8 cellular contexts compared by ENCODE assay signal in genomic region chr17:82424001-82424862, GRCh38. TPM values are rescaled to one million over a fixed set of nuclear protein-coding genes. Genes with fewer than 3 reads are reported as not detected.
DNase-seq lines count a peak whose midpoint lies in the region; ATAC-seq, FAIRE-seq and TF ChIP-seq lines count a peak whose summit lies in the region.

No MANE protein-coding gene starts in this region.

- H2AFZ ChIP-seq in HepG2 (ENCODE audit: low read length) = no peak overlapping the region

- H3K9me3 ChIP-seq in HAP-1 (no peaks in the 10 kb centered on the region), HepG2 (ENCODE audit: low read length) (peaks cover 9% of the 10 kb centered on the region), stomach (peaks cover 0 to 7% (median 3%) of the 10 kb centered on the region in 4 donors)

- TF ChIP-seq RAD21 in HepG2 (CRISPR knock-in tag; IDR thresholded peaks at IDR 0.05) = peak; percentile 52; the same call in 1 of the 2 replicates

- peaks cover 2% of the 10 kb centered on the region for H3K79me2 ChIP-seq in HepG2 (ENCODE audit: insufficient read depth, low read length)

- H3K27ac ChIP-seq in HepG2 (ENCODE audit: extremely low read length, insufficient read depth, low read length) (no peak overlapping the region), stomach (no peak overlapping the region)

- POLR2A ChIA-PET in HepG2 (lab: Yijun Ruan, JAX) = no interaction called here

- H3K36me3 ChIP-seq in HAP-1 (replicated peaks) = no peaks in the 10 kb centered on the region; the same call in 1 of the 2 replicates
- peaks cover 2 to 19% of the 10 kb centered on the region in 2 experiments; a peak in 3 of 5 replicates for H3K36me3 ChIP-seq in HepG2 (replicated peaks in 1 of 2; ENCODE audit: control insufficient read depth in 1 of 2, insufficient read depth in 2 of 2, low read length in 2 of 2)
- peaks cover 10 to 43% (median 22%) of the 10 kb centered on the region in 4 donors for H3K36me3 ChIP-seq in stomach

- no TSS peak for BruUV-seq in HepG2 (replicated peaks; lab: Mats Ljungman, UMichigan)

- TF ChIP-seq CTCF in astrocyte of the cerebellum (IDR thresholded peaks at IDR 0.05; ENCODE audit: low read depth, low read length, missing control alignments) (peak; percentile 68), HepG2 (CRISPR knock-in tag; IDR thresholded peaks at IDR 0.05) (peak; percentile 69), stomach (IDR thresholded peaks at IDR 0.05) (peak in 2 of 7 experiments; percentile 60 to 62)

- no peaks in the 10 kb centered on the region; the same call in 1 of the 2 replicates for H4K20me1 ChIP-seq in HepG2 (ENCODE audit: insufficient read depth, low read length)

- H3K27me3 ChIP-seq in HAP-1 (ENCODE audit: low read depth) (no peaks in the 10 kb centered on the region), HepG2 (ENCODE audit: control insufficient read depth in 1 of 2, insufficient read depth in 2 of 2, low read length in 2 of 2) (no peaks in the 10 kb centered on the region), stomach (no peaks in the 10 kb centered on the region)

- H3K4me2 ChIP-seq in HepG2 (ENCODE audit: low read depth, low read length) = no peak overlapping the region

- TF ChIP-seq EP300 in HepG2 (IDR thresholded peaks at IDR 0.05; ENCODE audit: low read depth in 2 of 2, low read length in 2 of 2) (no peak), HepG2 (CRISPR knock-in tag; IDR thresholded peaks at IDR 0.05; ENCODE audit: borderline replicate concordance) (no peak), stomach (IDR thresholded peaks at IDR 0.05) (no peak)

- in situ Hi-C loops in HAP-1 (cut with MboI; ENCODE audit: low sequenced_read_pairs) = no loop called here
- in situ Hi-C loops in astrocyte of the cerebellum (cut with HindIII; ENCODE audit: low sequenced_read_pairs) = no loop called here
- in situ Hi-C loops in HepG2 (cut with HindIII; ENCODE audit: extremely low pct_ligation_motif_present, low pct_unique_long_range_greater_than_20kb) = no loop called here

- CTCF ChIA-PET in HepG2 (lab: Yijun Ruan, JAX; ENCODE audit: low intra/inter-chr PET ratio, low total read pairs) = interaction anchor here (0.6 to 2.3 kb wide), 2 partner anchors 67 to 72 kb away, joined by 3 to 17 read pairs; no protein-coding TSS in a partner anchor

- intact Hi-C loops in HepG2 (cut with micrococcal nuclease; ENCODE audit: unreplicated experiment) = loop anchor here (2.0 kb wide), 1 partner anchor 71 kb away; no protein-coding TSS in a partner anchor
- intact Hi-C loops in stomach (cut with DNase I; ENCODE audit: low total_unique reads) = no loop called here

- peaks cover 2% of the 10 kb centered on the region; the same call in 1 of the 2 replicates for H3K4me1 ChIP-seq in HAP-1
- H3K4me1 ChIP-seq in HepG2 (ENCODE audit: insufficient read depth, low read length) = peaks cover 11% of the 10 kb centered on the region
- peaks cover 0 to 11% (median 6%) of the 10 kb centered on the region in 4 donors for H3K4me1 ChIP-seq in stomach

- peak; percentile 60 for FAIRE-seq in HepG2 (lab: Jason Lieb, UNC)

- TF ChIP-seq POLR2A in HepG2 (IDR thresholded peaks at IDR 0.05; ENCODE audit: insufficient read depth in 1 of 2, low read depth in 2 of 2, low read length in 2 of 2) = no peak
- TF ChIP-seq POLR2A in stomach (IDR thresholded peaks at IDR 0.05) = no peak

- ATAC-seq in HepG2 (peak; percentile 78), GM19463 (IDR thresholded peaks at IDR 0.05; ENCODE audit: unreplicated experiment) (no peak), HG02981 (IDR thresholded peaks at IDR 0.05; ENCODE audit: unreplicated experiment) (no peak)

- 86% methylated on average over 25 of the region's 25 CpGs for WGBS in HepG2 (ENCODE audit: low lambda C conversion rate)
- WGBS in stomach, 5 donors = 83 to 87% (median 86%) methylated on average over 25 of the region's 25 CpGs

- no peak overlapping the region for H3K9ac ChIP-seq in HepG2 (ENCODE audit: insufficient read depth, low read depth, low read length)

- no peak overlapping the region for H3K4me3 ChIP-seq in HAP-1
- no peak overlapping the region for H3K4me3 ChIP-seq in astrocyte of the cerebellum (ENCODE audit: low read depth, low read length)
- no peak overlapping the region for H3K4me3 ChIP-seq in HepG2 (replicated peaks in 1 of 3; ENCODE audit: insufficient read depth in 1 of 3, low read depth in 2 of 3, low read length in 3 of 3)
- no peak overlapping the region for H3K4me3 ChIP-seq in stomach

- DNase-seq in AG20443 (ENCODE audit: low spot score) (peak; percentile 61), HAP-1 (ENCODE audit: low spot score in 2 of 2) (peak; percentile 22 to 73), SKM-1 treated with dmso at 0.1 percent for 144 hours (lab: John Stamatoyannopoulos, UW; ENCODE audit: unreplicated experiment) (peak; percentile 64), astrocyte of the cerebellum (ENCODE audit: low read depth) (no peak), HepG2 (ENCODE audit: low spot score) (peak; percentile 72), stomach (peak; percentile 45)

RNA-seq across cellular contexts. Expression of gene OGFOD3, which starts 5.8 kb away (rescaled TPM):
- 19.3 and 42.1 TPM in 2 replicates for total RNA-seq in HepG2 (2016; rRNA removed; fragmentation: Illumina TruSeq; extraction: Trizol)
- total RNA-seq in HepG2 (2016; cell fraction: cytosol; rRNA removed; fragmentation: Illumina TruSeq; extraction: Trizol; ENCODE audit: low read depth) = 44.1 and 48.5 TPM in 2 replicates
- total RNA-seq in HepG2 (2016; cell fraction: insoluble cytoplasmic fraction; rRNA removed; fragmentation: Illumina TruSeq; extraction: Trizol) = 18.4 and 43.0 TPM in 2 replicates
- 47.3 and 50.8 TPM in 2 replicates for total RNA-seq in HepG2 (2016; cell fraction: membrane; rRNA removed; fragmentation: Illumina TruSeq; extraction: Trizol)
- 29.1 and 32.9 TPM in 2 replicates for total RNA-seq in HepG2 (2016; cell fraction: nucleus; rRNA removed; fragmentation: Illumina TruSeq; extraction: Trizol)
- polyA plus RNA-seq in HepG2 (2011; rRNA removed) = 40.0 and 48.0 TPM in 2 replicates
- polyA plus RNA-seq in HepG2 (2011; cell fraction: cytosol; rRNA removed) = 45.1 and 55.2 TPM in 2 replicates
- 42.8 and 53.8 TPM in 2 replicates for polyA plus RNA-seq in HepG2 (2011; cell fraction: nucleus; rRNA removed)
- polyA plus RNA-seq in HepG2 (2012) = 30.1 and 30.6 TPM in 2 replicates
- 22.8 and 30.9 TPM in 2 replicates for polyA plus RNA-seq in HepG2 (2016; cell fraction: cytosol; fragmentation: Illumina TruSeq; extraction: Trizol; ENCODE audit: low read depth)
- 20.3 and 20.6 TPM in 2 replicates for polyA plus RNA-seq in HepG2 (2016; cell fraction: insoluble cytoplasmic fraction; fragmentation: Illumina TruSeq; extraction: Trizol; ENCODE audit: low read depth)
- polyA plus RNA-seq in HepG2 (2016; cell fraction: membrane; fragmentation: Illumina TruSeq; extraction: Trizol; ENCODE audit: low read depth) = 24.3 and 28.8 TPM in 2 replicates
- polyA plus RNA-seq in HepG2 (2016; cell fraction: nucleus; fragmentation: Illumina TruSeq; extraction: Trizol; ENCODE audit: insufficient read depth, low read depth) = 57.8 and 59.9 TPM in 2 replicates
- polyA minus RNA-seq in HepG2 (2011; rRNA and poly(A)+ RNA removed; ENCODE audit: low replicate concordance) = 17.2 and 64.0 TPM in 2 replicates
- 31.0 and 31.1 TPM in 2 replicates for polyA minus RNA-seq in HepG2 (2011; cell fraction: cytosol; rRNA and poly(A)+ RNA removed)
- 16.2 and 18.9 TPM in 2 replicates for polyA minus RNA-seq in HepG2 (2011; cell fraction: nucleus; rRNA and poly(A)+ RNA removed)
- 10 to 100 TPM; 10.5 to 30.4 (median 23.2) TPM for total RNA-seq in stomach
- polyA plus RNA-seq in stomach = 10 to 100 TPM; 13.9 to 17.3 (median 15.3) TPM

RNA-seq across cellular contexts. Expression of gene HEXD, which starts 6.1 kb away (rescaled TPM):
- total RNA-seq in HepG2 (2016; rRNA removed; fragmentation: Illumina TruSeq; extraction: Trizol) (12.4 and 22.3 TPM in 2 replicates), stomach (100 to 1,000 TPM in 4 of 5 donors, 10 to 100 TPM in 1; 13.8 to 212 (median 124) TPM)
- 6.5 and 7.4 TPM in 2 replicates for total RNA-seq in HepG2 (2016; cell fraction: cytosol; rRNA removed; fragmentation: Illumina TruSeq; extraction: Trizol; ENCODE audit: low read depth)
- 9.5 and 21.5 TPM in 2 replicates for total RNA-seq in HepG2 (2016; cell fraction: insoluble cytoplasmic fraction; rRNA removed; fragmentation: Illumina TruSeq; extraction: Trizol)
- total RNA-seq in HepG2 (2016; cell fraction: membrane; rRNA removed; fragmentation: Illumina TruSeq; extraction: Trizol) = 8.1 and 9.0 TPM in 2 replicates
- 22.1 and 27.5 TPM in 2 replicates for total RNA-seq in HepG2 (2016; cell fraction: nucleus; rRNA removed; fragmentation: Illumina TruSeq; extraction: Trizol)
- polyA plus RNA-seq in HepG2 (2011; rRNA removed) (41.8 and 63.2 TPM in 2 replicates), stomach (100 to 1,000 TPM in 1 of 3 donors, 10 to 100 TPM in 2; 51.9 to 103 (median 93.4) TPM)
- polyA plus RNA-seq in HepG2 (2011; cell fraction: cytosol; rRNA removed) = 20.9 and 28.4 TPM in 2 replicates
- 726 and 860 TPM in 2 replicates for polyA plus RNA-seq in HepG2 (2011; cell fraction: nucleus; rRNA removed)
- 33.2 and 40.0 TPM in 2 replicates for polyA plus RNA-seq in HepG2 (2012)
- polyA plus RNA-seq in HepG2 (2016; cell fraction: cytosol; fragmentation: Illumina TruSeq; extraction: Trizol; ENCODE audit: low read depth) = 5.4 and 7.5 TPM in 2 replicates
- polyA plus RNA-seq in HepG2 (2016; cell fraction: insoluble cytoplasmic fraction; fragmentation: Illumina TruSeq; extraction: Trizol; ENCODE audit: low read depth) = 16.9 and 19.6 TPM in 2 replicates
- polyA plus RNA-seq in HepG2 (2016; cell fraction: membrane; fragmentation: Illumina TruSeq; extraction: Trizol; ENCODE audit: low read depth) = 6.9 and 9.6 TPM in 2 replicates
- 83.7 and 89.3 TPM in 2 replicates for polyA plus RNA-seq in HepG2 (2016; cell fraction: nucleus; fragmentation: Illumina TruSeq; extraction: Trizol; ENCODE audit: insufficient read depth, low read depth)
- polyA minus RNA-seq in HepG2 (2011; rRNA and poly(A)+ RNA removed; ENCODE audit: low replicate concordance) = 14.8 and 25.5 TPM in 2 replicates
- polyA minus RNA-seq in HepG2 (2011; cell fraction: cytosol; rRNA and poly(A)+ RNA removed) = 12.8 and 13.5 TPM in 2 replicates
- polyA minus RNA-seq in HepG2 (2011; cell fraction: nucleus; rRNA and poly(A)+ RNA removed) = 52.1 and 55.8 TPM in 2 replicates

RNA-seq across cellular contexts. Expression of gene CYBC1, which starts 26.3 kb away (rescaled TPM):
- 27.1 and 43.4 TPM in 2 replicates for total RNA-seq in HepG2 (2016; rRNA removed; fragmentation: Illumina TruSeq; extraction: Trizol)
- 72.9 and 78.4 TPM in 2 replicates for total RNA-seq in HepG2 (2016; cell fraction: cytosol; rRNA removed; fragmentation: Illumina TruSeq; extraction: Trizol; ENCODE audit: low read depth)
- total RNA-seq in HepG2 (2016; cell fraction: insoluble cytoplasmic fraction; rRNA removed; fragmentation: Illumina TruSeq; extraction: Trizol) = 23.7 and 43.2 TPM in 2 replicates
- total RNA-seq in HepG2 (2016; cell fraction: membrane; rRNA removed; fragmentation: Illumina TruSeq; extraction: Trizol) = 74.7 and 83.2 TPM in 2 replicates
- 38.5 and 40.4 TPM in 2 replicates for total RNA-seq in HepG2 (2016; cell fraction: nucleus; rRNA removed; fragmentation: Illumina TruSeq; extraction: Trizol)
- 44.1 and 56.8 TPM in 2 replicates for polyA plus RNA-seq in HepG2 (2011; rRNA removed)
- 43.1 and 61.0 TPM in 2 replicates for polyA plus RNA-seq in HepG2 (2011; cell fraction: cytosol; rRNA removed)
- polyA plus RNA-seq in HepG2 (2011; cell fraction: nucleus; rRNA removed) = 170 and 187 TPM in 2 replicates
- polyA plus RNA-seq in HepG2 (2012) = 22.9 and 33.5 TPM in 2 replicates
- polyA plus RNA-seq in HepG2 (2016; cell fraction: cytosol; fragmentation: Illumina TruSeq; extraction: Trizol; ENCODE audit: low read depth) = 7.9 and 8.6 TPM in 2 replicates
- 17.6 and 23.7 TPM in 2 replicates for polyA plus RNA-seq in HepG2 (2016; cell fraction: insoluble cytoplasmic fraction; fragmentation: Illumina TruSeq; extraction: Trizol; ENCODE audit: low read depth)
- 13.1 and 13.7 TPM in 2 replicates for polyA plus RNA-seq in HepG2 (2016; cell fraction: membrane; fragmentation: Illumina TruSeq; extraction: Trizol; ENCODE audit: low read depth)
- polyA plus RNA-seq in HepG2 (2016; cell fraction: nucleus; fragmentation: Illumina TruSeq; extraction: Trizol; ENCODE audit: insufficient read depth, low read depth) = 99.7 and 100 TPM in 2 replicates
- polyA minus RNA-seq in HepG2 (2011; rRNA and poly(A)+ RNA removed; ENCODE audit: low replicate concordance) = 44.8 and 70.0 TPM in 2 replicates
- polyA minus RNA-seq in HepG2 (2011; cell fraction: cytosol; rRNA and poly(A)+ RNA removed) = 34.6 and 36.4 TPM in 2 replicates
- 46.0 and 49.1 TPM in 2 replicates for polyA minus RNA-seq in HepG2 (2011; cell fraction: nucleus; rRNA and poly(A)+ RNA removed)
- 100 to 1,000 TPM in 2 of 5 donors, 10 to 100 TPM in 3; 41.5 to 196 (median 53.0) TPM for total RNA-seq in stomach
- 10 to 100 TPM; 35.9 to 43.4 (median 40.3) TPM for polyA plus RNA-seq in stomach

RNA-seq across cellular contexts. Expression of gene NARF, which starts 34.3 kb away (rescaled TPM):
- total RNA-seq in HepG2 (2016; rRNA removed; fragmentation: Illumina TruSeq; extraction: Trizol) (61.1 and 69.8 TPM in 2 replicates), stomach (10 to 100 TPM; 29.4 to 83.9 (median 36.2) TPM)
- total RNA-seq in HepG2 (2016; cell fraction: cytosol; rRNA removed; fragmentation: Illumina TruSeq; extraction: Trizol; ENCODE audit: low read depth) = 34.2 and 37.8 TPM in 2 replicates
- 63.6 and 70.0 TPM in 2 replicates for total RNA-seq in HepG2 (2016; cell fraction: insoluble cytoplasmic fraction; rRNA removed; fragmentation: Illumina TruSeq; extraction: Trizol)
- 62.0 and 64.0 TPM in 2 replicates for total RNA-seq in HepG2 (2016; cell fraction: membrane; rRNA removed; fragmentation: Illumina TruSeq; extraction: Trizol)
- total RNA-seq in HepG2 (2016; cell fraction: nucleus; rRNA removed; fragmentation: Illumina TruSeq; extraction: Trizol) = 32.3 and 41.4 TPM in 2 replicates
- polyA plus RNA-seq in HepG2 (2011; rRNA removed) (137 and 144 TPM in 2 replicates), stomach (10 to 100 TPM; 71.9 to 78.2 (median 78.1) TPM)
- polyA plus RNA-seq in HepG2 (2011; cell fraction: cytosol; rRNA removed) = 155 and 177 TPM in 2 replicates
- polyA plus RNA-seq in HepG2 (2011; cell fraction: nucleus; rRNA removed) = 165 and 174 TPM in 2 replicates
- polyA plus RNA-seq in HepG2 (2012) = 79.6 and 111 TPM in 2 replicates
- polyA plus RNA-seq in HepG2 (2016; cell fraction: cytosol; fragmentation: Illumina TruSeq; extraction: Trizol; ENCODE audit: low read depth) = 46.7 and 48.3 TPM in 2 replicates
- polyA plus RNA-seq in HepG2 (2016; cell fraction: insoluble cytoplasmic fraction; fragmentation: Illumina TruSeq; extraction: Trizol; ENCODE audit: low read depth) = 78.0 and 81.9 TPM in 2 replicates
- polyA plus RNA-seq in HepG2 (2016; cell fraction: membrane; fragmentation: Illumina TruSeq; extraction: Trizol; ENCODE audit: low read depth) = 47.5 and 59.5 TPM in 2 replicates
- 89.0 and 97.4 TPM in 2 replicates for polyA plus RNA-seq in HepG2 (2016; cell fraction: nucleus; fragmentation: Illumina TruSeq; extraction: Trizol; ENCODE audit: insufficient read depth, low read depth)
- 42.5 and 59.2 TPM in 2 replicates for polyA minus RNA-seq in HepG2 (2011; rRNA and poly(A)+ RNA removed; ENCODE audit: low replicate concordance)
- 31.3 and 38.9 TPM in 2 replicates for polyA minus RNA-seq in HepG2 (2011; cell fraction: cytosol; rRNA and poly(A)+ RNA removed)
- 31.5 and 44.4 TPM in 2 replicates for polyA minus RNA-seq in HepG2 (2011; cell fraction: nucleus; rRNA and poly(A)+ RNA removed)

RNA-seq across cellular contexts. Expression of gene UTS2R, which starts 52.7 kb away (rescaled TPM):
- total RNA-seq in HepG2 (2016; rRNA removed; fragmentation: Illumina TruSeq; extraction: Trizol) (0.13 TPM in 1 of 2 replicates, not detected in the other), stomach (not detected)
- not detected in 2 replicates for total RNA-seq in HepG2 (2016; cell fraction: cytosol; rRNA removed; fragmentation: Illumina TruSeq; extraction: Trizol; ENCODE audit: low read depth)
- total RNA-seq in HepG2 (2016; cell fraction: insoluble cytoplasmic fraction; rRNA removed; fragmentation: Illumina TruSeq; extraction: Trizol) = 0.11 TPM in 1 of 2 replicates, not detected in the other
- total RNA-seq in HepG2 (2016; cell fraction: membrane; rRNA removed; fragmentation: Illumina TruSeq; extraction: Trizol) = not detected in 2 replicates
- 0.38 TPM in 1 of 2 replicates, not detected in the other for total RNA-seq in HepG2 (2016; cell fraction: nucleus; rRNA removed; fragmentation: Illumina TruSeq; extraction: Trizol)
- polyA plus RNA-seq in HepG2 (2011; rRNA removed) (0.10 and 0.15 TPM in 2 replicates), stomach (not detected)
- polyA plus RNA-seq in HepG2 (2011; cell fraction: cytosol; rRNA removed) = 0.08 and 0.12 TPM in 2 replicates
- polyA plus RNA-seq in HepG2 (2011; cell fraction: nucleus; rRNA removed) = 1.7 and 2.2 TPM in 2 replicates
- polyA plus RNA-seq in HepG2 (2012) = 0.19 and 0.20 TPM in 2 replicates
- not detected in 2 replicates for polyA plus RNA-seq in HepG2 (2016; cell fraction: cytosol; fragmentation: Illumina TruSeq; extraction: Trizol; ENCODE audit: low read depth)
- polyA plus RNA-seq in HepG2 (2016; cell fraction: insoluble cytoplasmic fraction; fragmentation: Illumina TruSeq; extraction: Trizol; ENCODE audit: low read depth) = 0.17 TPM in 1 of 2 replicates, not detected in the other
- not detected in 2 replicates for polyA plus RNA-seq in HepG2 (2016; cell fraction: membrane; fragmentation: Illumina TruSeq; extraction: Trizol; ENCODE audit: low read depth)
- polyA plus RNA-seq in HepG2 (2016; cell fraction: nucleus; fragmentation: Illumina TruSeq; extraction: Trizol; ENCODE audit: insufficient read depth, low read depth) = not detected in 2 replicates
- 0.32 TPM in 1 of 2 replicates, not detected in the other for polyA minus RNA-seq in HepG2 (2011; rRNA and poly(A)+ RNA removed; ENCODE audit: low replicate concordance)
- polyA minus RNA-seq in HepG2 (2011; cell fraction: cytosol; rRNA and poly(A)+ RNA removed) = not detected in 2 replicates
- polyA minus RNA-seq in HepG2 (2011; cell fraction: nucleus; rRNA and poly(A)+ RNA removed) = 0.50 TPM in 1 of 2 replicates, not detected in the other
